In the genomic region with DNA sequence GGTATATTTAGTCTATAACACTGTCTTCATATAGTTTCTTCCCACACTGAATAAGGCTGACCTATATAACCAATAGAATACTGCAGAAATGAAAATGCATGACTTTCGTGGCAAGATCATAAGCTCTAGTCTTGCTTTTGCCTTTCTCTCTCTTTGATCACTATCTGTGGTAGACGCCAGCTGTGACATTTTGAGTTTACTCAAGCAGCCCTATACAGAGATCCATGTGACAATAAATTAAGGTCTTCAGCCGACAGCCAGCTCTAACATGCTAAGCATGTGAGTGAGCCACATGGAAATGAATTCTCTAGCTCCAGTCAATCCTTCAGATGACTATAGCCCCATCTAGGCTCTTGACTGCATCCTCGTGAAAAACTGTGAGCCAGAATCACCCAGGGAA, we compare ENCODE assay signal across 22 cellular contexts. TPM values are rescaled to one million over a fixed set of nuclear protein-coding genes. Genes with fewer than 3 reads are reported as not detected.
"Had no signal": no experiment of that assay in that cellular context is flagged by ENCODE, and none has a peak within 500 bp of the region (broad histone marks: within the 10 kb centered on the region; RNA-seq: fewer than 3 reads in every experiment).

No MANE protein-coding gene starts in this region.

- H3K9me3 Mint-ChIP-seq: WTC11 had no signal

- H3K4me3 ChIP-seq: cardiac muscle cell, K562 had no signal

- DNase-seq: activated CD4-positive, alpha-beta T cell treated with anti-CD3 and anti-CD28 coated beads for 48 hours; activated CD4-positive, alpha-beta T cell treated with anti-CD3 and anti-CD28 coated beads, Interleukin-2, amount 50 U/mL, for 48 hours; activated CD4-positive, CD25-positive, alpha-beta regulatory T cell treated with anti-CD3 and anti-CD28 coated beads, Interleukin-2, amount 50 U/mL, for 72 hours; activated CD8-positive, alpha-beta memory T cell treated with anti-CD3 and anti-CD28 coated beads, Interleukin-2, amount 10 ng/mL, durations not matched to agents 7 days and 5 days; activated effector memory CD4-positive, alpha-beta T cell treated with anti-CD3 and anti-CD28 coated beads, Interleukin-2, amount 50 U/mL, for 16 hours; activated naive CD4-positive, alpha-beta T cell treated with Interleukin-2 at 50 U/mL for 16 hours; activated T-cell treated with anti-CD3 and anti-CD28 coated beads, Interleukin-2, amount 50 U/mL, for 4 hours; brain microvascular endothelial cell; Kasumi-1; NCI-H1048; NCI-H1694; NCI-H2029; NCI-H2107; NCI-H345; NCI-H510A; NCI-H526 treated with DMSO at 0.1 percent for 48 hours; T-helper 17 cell; T-helper 9 cell had no signal

- FAIRE-seq: K562 had no signal

- H3K4me1 Mint-ChIP-seq: activated CD8-positive, alpha-beta memory T cell treated with anti-CD3 and anti-CD28 coated beads, Interleukin-2, amount 10 ng/mL, durations not matched to agents 7 days and 5 days; T-helper 17 cell; WTC11 had no signal

- H3K36me3 Mint-ChIP-seq: activated CD8-positive, alpha-beta memory T cell treated with anti-CD3 and anti-CD28 coated beads, Interleukin-2, amount 10 ng/mL, durations not matched to agents 7 days and 5 days; activated naive CD8-positive, alpha-beta T cell; WTC11 had no signal

- H3K27me3 Mint-ChIP-seq: activated CD8-positive, alpha-beta memory T cell treated with anti-CD3 and anti-CD28 coated beads, Interleukin-2, amount 10 ng/mL, durations not matched to agents 7 days and 5 days; activated naive CD8-positive, alpha-beta T cell; T-helper 17 cell had no signal

- H3K27ac Mint-ChIP-seq: activated CD8-positive, alpha-beta memory T cell treated with anti-CD3 and anti-CD28 coated beads, Interleukin-2, amount 10 ng/mL, durations not matched to agents 7 days and 5 days; activated naive CD8-positive, alpha-beta T cell; T-helper 17 cell; WTC11 had no signal

- H3K27me3 ChIP-seq: brain microvascular endothelial cell, cardiac muscle cell had no signal

- H3K36me3 ChIP-seq: brain microvascular endothelial cell, cardiac muscle cell had no signal

- ATAC-seq: activated CD8-positive, alpha-beta memory T cell treated with anti-CD3 and anti-CD28 coated beads, Interleukin-2, amount 10 ng/mL, durations not matched to agents 7 days and 5 days; activated T-cell treated with anti-CD3 and anti-CD28 coated beads, Interleukin-2, amount 50 U/mL, for 4 hours; K562; T-helper 17 cell; WTC11 had no signal

- H3K4me3 Mint-ChIP-seq: activated CD8-positive, alpha-beta memory T cell treated with anti-CD3 and anti-CD28 coated beads, Interleukin-2, amount 10 ng/mL, durations not matched to agents 7 days and 5 days; activated naive CD8-positive, alpha-beta T cell; activated T-cell treated with anti-CD3 and anti-CD28 coated beads, Interleukin-2, amount 50 U/mL, for 4 hours; T-helper 17 cell; WTC11 had no signal

RNA-seq across cellular contexts. Expression of gene THSD7A, which starts 51.7 kb away (rescaled TPM):
- total RNA-seq: activated CD8-positive, alpha-beta memory T cell treated with anti-CD3 and anti-CD28 coated beads, Interleukin-2, amount 10 ng/mL, durations not matched to agents 7 days and 5 days; activated T-cell treated with anti-CD3 and anti-CD28 coated beads, Interleukin-2, amount 50 U/mL, for 4 hours had no signal
